In the genomic region with DNA sequence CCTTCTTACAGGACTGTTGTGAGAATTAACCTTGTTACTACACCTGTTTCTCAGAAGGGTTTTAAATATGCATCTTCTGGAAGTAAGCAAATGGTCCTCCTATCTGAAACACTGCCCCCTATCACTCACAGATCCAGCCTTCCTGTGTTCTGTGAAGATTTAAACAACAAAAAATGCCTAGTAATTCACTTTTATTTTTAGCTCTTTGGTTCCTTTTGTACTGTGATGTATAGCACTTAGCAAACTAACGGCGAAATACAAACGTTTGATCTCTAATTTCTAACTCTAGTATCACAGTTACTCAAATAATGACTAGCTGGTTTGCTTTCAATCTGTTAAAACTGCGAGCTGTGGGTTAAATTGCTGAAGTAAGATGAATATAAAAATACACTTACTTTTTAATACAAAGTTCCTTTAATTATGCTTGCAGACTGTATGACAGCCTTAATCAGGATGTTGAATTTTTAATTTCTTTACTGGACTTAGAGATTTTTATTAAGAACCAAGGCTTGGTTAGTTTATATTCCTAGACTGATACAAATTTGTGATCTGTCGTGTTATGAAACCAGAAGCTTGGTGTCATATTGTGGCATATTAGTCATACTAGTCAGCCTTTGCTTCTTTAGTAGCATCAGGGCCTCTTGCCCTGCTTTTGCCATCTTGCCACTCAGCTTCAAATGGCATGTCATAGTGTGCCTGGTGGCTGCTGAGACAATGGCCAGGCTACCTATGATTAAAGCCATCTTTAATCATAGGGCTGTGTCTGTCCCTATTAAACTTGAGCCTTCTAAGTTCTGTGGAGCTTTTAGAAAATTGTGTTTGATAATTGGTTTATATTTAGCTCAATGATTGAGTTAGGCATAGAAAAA, we compare ENCODE assay signal across 8 cellular contexts. TPM values are rescaled to one million over a fixed set of nuclear protein-coding genes. Genes with fewer than 3 reads are reported as not detected.
DNase-seq lines count a peak whose midpoint lies in the region; ATAC-seq and TF ChIP-seq lines count a peak whose summit lies in the region.

No MANE protein-coding gene starts in this region.

- H3K9ac ChIP-seq in KMS-11 (no peak overlapping the region; the same call in 1 of the 2 replicates), colonic mucosa (ENCODE audit: low read depth in 2 of 2, low read length in 2 of 2) (no peak overlapping the region)

- 48% methylated on average over 5 of the region's 5 CpGs for WGBS in right lobe of liver (ENCODE audit: insufficient coverage, low coverage, low lambda C conversion rate, missing lambda C conversion rate)
- WGBS in thyroid gland, 2 donors: 76% methylated on average over 5 of the region's 5 CpGs

- peaks cover 48% of the 10 kb centered on the region for H4K20me1 ChIP-seq in KMS-11 (ENCODE audit: insufficient read depth)

- TF ChIP-seq CTCF in C4-2B (conservative IDR thresholded peaks at IDR 0.05) (peak; percentile 49), KMS-11 (conservative IDR thresholded peaks at IDR 0.05; ENCODE audit: low read depth, low read length) (peak; percentile 65), right lobe of liver (IDR thresholded peaks at IDR 0.05) (peak in 2 of 4 donors; percentile 22 to 32), colonic mucosa (IDR thresholded peaks at IDR 0.05) (no peak), thyroid gland (IDR thresholded peaks at IDR 0.05) (peak in 1 of 6 experiments; percentile 25)

- no peak overlapping the region for H3K27ac ChIP-seq in C4-2B
- H3K27ac ChIP-seq in KMS-11: peak overlapping the region; percentile 77
- H3K27ac ChIP-seq in right lobe of liver: no peak overlapping the region
- no peak overlapping the region for H3K27ac ChIP-seq in colonic mucosa
- no peak overlapping the region for H3K27ac ChIP-seq in thyroid gland

- peak; percentile 29 for DNase-seq in GM19238 (ENCODE audit: insufficient read length, low spot score)
- peak; percentile 53 for DNase-seq in activated naive CD4-positive, alpha-beta T cell treated with anti-CD3 and anti-CD28 coated beads, Interleukin-2, amount 50 U/mL, for 16 hours
- no peak for DNase-seq in right lobe of liver
- DNase-seq in colonic mucosa: no peak
- DNase-seq in DMS79 (lab: John Stamatoyannopoulos, UW): no peak
- DNase-seq in thyroid gland: no peak

- H3K4me1 ChIP-seq in KMS-11 (ENCODE audit: low read depth, poor library complexity, severe bottlenecking) (peaks cover 71% of the 10 kb centered on the region), right lobe of liver (peaks cover 0 to 22% (median 0%) of the 10 kb centered on the region in 4 donors), colonic mucosa (peaks cover 4% of the 10 kb centered on the region), thyroid gland (peaks cover 19 to 24% of the 10 kb centered on the region in 2 donors)

- H3K27me3 ChIP-seq in KMS-11 (ENCODE audit: insufficient read depth, low read depth) (no peaks in the 10 kb centered on the region), right lobe of liver (no peaks in the 10 kb centered on the region), colonic mucosa (no peaks in the 10 kb centered on the region), thyroid gland (no peaks in the 10 kb centered on the region)

- H3K4me2 ChIP-seq in KMS-11: peak overlapping the region; percentile 83

- H3K9me3 ChIP-seq in right lobe of liver (no peaks in the 10 kb centered on the region), colonic mucosa (no peaks in the 10 kb centered on the region), thyroid gland (no peaks in the 10 kb centered on the region)

- H3K4me3 ChIP-seq in KMS-11 (IDR thresholded peaks at IDR 0.05; ENCODE audit: insufficient read depth, low read depth, low read length) (no peak overlapping the region), right lobe of liver (no peak overlapping the region), colonic mucosa (no peak overlapping the region), thyroid gland (replicated peaks in 1 of 3) (no peak overlapping the region)

- H2AFZ ChIP-seq in KMS-11 (ENCODE audit: low read depth): no peak overlapping the region

- TF ChIP-seq POLR2A in right lobe of liver (IDR thresholded peaks at IDR 0.05) (no peak), thyroid gland (IDR thresholded peaks at IDR 0.05) (no peak)

- H3K79me2 ChIP-seq in KMS-11 (ENCODE audit: insufficient read depth, low read depth): peaks cover 98% of the 10 kb centered on the region

- ATAC-seq in right lobe of liver: peak in 3 of 4 donors; percentile 26 to 38 (median 30)

- intact Hi-C loops in right lobe of liver (cut with DNase I): no loop called here
- intact Hi-C loops in colonic mucosa (cut with DNase I): no loop called here
- intact Hi-C loops in thyroid gland (cut with DNase I): no loop called here

- H3K36me3 ChIP-seq in KMS-11 (ENCODE audit: insufficient read depth) (no peaks in the 10 kb centered on the region; the same call in 1 of the 2 replicates), right lobe of liver (no peaks in the 10 kb centered on the region), colonic mucosa (no peaks in the 10 kb centered on the region), thyroid gland (peaks cover 0 to 7% of the 10 kb centered on the region in 2 donors)

RNA-seq across cellular contexts. Expression of a gene that starts 9.2 kb away (rescaled TPM):
- 10 to 100 TPM; 30.1 to 59.8 (median 45.9) TPM for total RNA-seq in right lobe of liver
- total RNA-seq in colonic mucosa: 10 to 100 TPM; 64.5 to 80.5 TPM
- 10 to 100 TPM; 36.7 to 50.7 (median 39.3) TPM for total RNA-seq in thyroid gland

Comparison
In these comparisons a context has a peak if more than half of its experiments do, and no peak if none do; other contexts are left out.
1. DNase-seq: peak in GM19238 (single experiment) and activated naive CD4-positive, alpha-beta T cell treated with anti-CD3 and anti-CD28 coated beads, Interleukin-2, amount 50 U/mL, for 16 hours (single experiment); none in right lobe of liver (0 of 3), colonic mucosa (single experiment), DMS79 (single experiment) and thyroid gland (0 of 2).